Comparison of ENCODE assay signal across 9 cellular contexts in the genomic region with DNA sequence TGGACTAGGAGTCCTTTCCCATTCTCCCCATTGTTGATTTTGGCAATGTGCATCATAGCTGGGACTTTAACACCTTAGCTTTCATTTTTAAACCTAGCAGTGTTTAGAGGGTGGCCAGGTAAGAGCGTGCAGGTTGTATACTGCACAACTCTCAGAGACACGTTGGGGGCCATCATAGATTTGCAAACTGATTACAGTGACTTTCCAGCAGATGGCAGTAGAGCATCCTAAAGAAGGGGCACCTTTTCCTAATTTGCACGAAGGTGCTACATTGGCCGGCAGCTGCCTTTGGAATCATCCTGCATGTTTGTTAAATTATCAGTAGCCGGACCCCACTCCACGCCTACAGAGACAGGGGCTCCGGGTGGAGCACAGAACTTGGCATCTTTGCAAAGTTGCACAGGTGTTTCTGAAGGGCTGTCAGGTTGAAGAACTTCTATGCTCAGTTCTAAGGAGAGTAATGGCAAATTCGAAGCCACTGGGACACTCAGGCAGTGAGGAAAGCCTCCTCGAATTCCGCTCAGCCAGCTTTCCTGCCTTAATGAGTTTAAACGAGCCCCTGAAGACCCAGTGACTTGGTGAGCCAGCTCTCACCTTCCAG. TPM values are rescaled to one million over a fixed set of nuclear protein-coding genes. Genes with fewer than 3 reads are reported as not detected.
DNase-seq lines count a peak whose midpoint lies in the region; ATAC-seq, FAIRE-seq and TF ChIP-seq lines count a peak whose summit lies in the region.
"Had no signal": no experiment of that assay in that cellular context is flagged by ENCODE, and none has a peak within 500 bp of the region (broad histone marks: within the 10 kb centered on the region; RNA-seq: fewer than 3 reads in every experiment).

No MANE protein-coding gene starts in this region.

- TF ChIP-seq CTCF in AG04450 (IDR thresholded peaks at IDR 0.05; ENCODE audit: low read depth, low read length) (peak; percentile 68), VCaP (conservative IDR thresholded peaks at IDR 0.05) (peak; percentile 86), parathyroid adenoma (IDR thresholded peaks at IDR 0.05) (peak; percentile 47)

- H3K27ac ChIP-seq in AG04450 (ENCODE audit: low read depth, low read length): no peak overlapping the region
- H3K27ac ChIP-seq in VCaP: no peak overlapping the region
- no peak overlapping the region for H3K27ac ChIP-seq in parathyroid adenoma

- POLR2A ChIA-PET in AG04450 (lab: Yijun Ruan, JAX): no interaction called here

- no peak for DNase-seq in AG04450 (ENCODE audit: low read depth, low spot score)
- peak; percentile 67 for DNase-seq in G401 (ENCODE audit: low spot score)
- DNase-seq in NCI-H1694 (lab: John Stamatoyannopoulos, UW): peak; percentile 37
- DNase-seq in fibroblast of gingiva (ENCODE audit: low read depth): peak; percentile 22
- DNase-seq in HTR-8/SVneo (ENCODE audit: insufficient read length, low spot score): no peak

- CTCF ChIA-PET in AG04450 (lab: Charles Lee): interaction anchor here (0.7 to 2.4 kb wide), 9 partner anchors 8 to 167 kb away, joined by 3 to 12 read pairs (median 4); no protein-coding TSS in a partner anchor

- H3K27me3 ChIP-seq in AG04450 (ENCODE audit: control insufficient read depth, insufficient read depth, low read length) (no peaks in the 10 kb centered on the region), parathyroid adenoma (ENCODE audit: control insufficient read depth, insufficient read depth, low read length) (no peaks in the 10 kb centered on the region)

- no peaks in the 10 kb centered on the region for H3K36me3 ChIP-seq in parathyroid adenoma (ENCODE audit: control insufficient read depth, insufficient read depth, low read length)

- H3K79me2 ChIP-seq in parathyroid adenoma: no peaks in the 10 kb centered on the region

- H3K9ac ChIP-seq in parathyroid adenoma: no peak overlapping the region

- H3K4me3 ChIP-seq in AG04450 (ENCODE audit: low read depth, low read length) (no peak overlapping the region), parathyroid adenoma (ENCODE audit: low read depth, low read length) (no peak overlapping the region)

- ATAC-seq in HG02588 (IDR thresholded peaks at IDR 0.05; ENCODE audit: unreplicated experiment): no peak

- peaks cover 4% of the 10 kb centered on the region for H3K4me1 ChIP-seq in parathyroid adenoma

- H2AFZ ChIP-seq in parathyroid adenoma: no peak overlapping the region

- in situ Hi-C loops in G401 (cut with HindIII; ENCODE audit: low sequenced_read_pairs): loop anchor here (25.0 kb wide), 1 partner anchor 98 kb away; no protein-coding TSS in a partner anchor

- no peaks in the 10 kb centered on the region for H3K9me3 ChIP-seq in AG04450 (ENCODE audit: control insufficient read depth, insufficient read depth, low read length)
- H3K9me3 ChIP-seq in parathyroid adenoma (ENCODE audit: control insufficient read depth, low read length): no peaks in the 10 kb centered on the region

- no peak overlapping the region for H3K4me2 ChIP-seq in parathyroid adenoma (ENCODE audit: low read length)

- FAIRE-seq in HTR-8/SVneo (lab: Jason Lieb, UNC): no peak

RNA-seq across cellular contexts. Expression of a gene that starts 7.7 kb away (rescaled TPM):
- not detected in 2 replicates for polyA plus RNA-seq in AG04450 (2011; rRNA removed)
- not detected in 2 replicates for polyA minus RNA-seq in AG04450 (2011; rRNA and poly(A)+ RNA removed)
- not detected in 2 replicates for total RNA-seq in G401 (2014; rRNA removed; shearing (Covaris generic))
- polyA plus RNA-seq: esophagus had no signal

RNA-seq across cellular contexts. Expression of a gene that starts 13.7 kb away (rescaled TPM):
- polyA plus RNA-seq in AG04450 (2011; rRNA removed): 0.01 and 0.02 TPM in 2 replicates
- 0.05 TPM in 1 of 2 replicates, not detected in the other for polyA minus RNA-seq in AG04450 (2011; rRNA and poly(A)+ RNA removed)
- 9.6 and 9.8 TPM in 2 replicates for total RNA-seq in G401 (2014; rRNA removed; shearing (Covaris generic))

Comparison
In these comparisons a context has a peak if more than half of its experiments do, and no peak if none do; other contexts are left out.
1. DNase-seq: peak in G401 (single experiment), NCI-H1694 (single experiment) and fibroblast of gingiva (single experiment); none in AG04450 (single experiment) and HTR-8/SVneo (single experiment).
2. Peak in every context shown above with its lines, with median percentiles within 50 percentile points of each other: CTCF ChIP-seq.